25 cellular contexts compared by ENCODE assay signal in genomic region chr5:107855171-107855570, GRCh38.
DNase-seq lines count a peak whose midpoint lies in the region; FAIRE-seq and TF ChIP-seq lines count a peak whose summit lies in the region.
"Had no signal": no experiment of that assay in that cellular context is flagged by ENCODE, and none has a peak within 500 bp of the region (broad histone marks: within the 10 kb centered on the region; RNA-seq: fewer than 3 reads in every experiment).

No MANE protein-coding gene starts in this region.

- no peaks in the 10 kb centered on the region for H3K27me3 Mint-ChIP-seq in activated T-cell treated with anti-CD3 and anti-CD28 coated beads, Interleukin-2, amount 50 U/mL, for 24 hours
- H3K27me3 Mint-ChIP-seq in Caco-2 (ENCODE audit: insufficient read depth, unreplicated experiment): peaks cover 6% of the 10 kb centered on the region
- H3K27me3 Mint-ChIP-seq: activated B cell treated with CpG ODN at 0.5 μM for 24 hours; activated CD4-positive, alpha-beta memory T cell treated with anti-CD3 and anti-CD28 coated beads for 36 hours; naive thymus-derived CD8-positive, alpha-beta T cell; stimulated activated naive CD8-positive, alpha-beta T cell treated with anti-CD3 and anti-CD28 coated beads, Interleukin-15, amount 100 ng/mL, for 72 hours had no signal

- POLR2A ChIA-PET in Caco-2 (lab: Charles Lee): no interaction called here

- H3K4me1 Mint-ChIP-seq in activated T-cell treated with anti-CD3 and anti-CD28 coated beads, Interleukin-2, amount 50 U/mL, for 24 hours (ENCODE audit: low read depth): no peaks in the 10 kb centered on the region
- no peaks in the 10 kb centered on the region for H3K4me1 Mint-ChIP-seq in Caco-2 (ENCODE audit: low read depth, unreplicated experiment)
- H3K4me1 Mint-ChIP-seq: activated B cell treated with CpG ODN at 0.5 μM for 24 hours; naive thymus-derived CD8-positive, alpha-beta T cell; stimulated activated naive CD8-positive, alpha-beta T cell treated with anti-CD3 and anti-CD28 coated beads, Interleukin-15, amount 100 ng/mL, for 72 hours had no signal

- H3K9me3 ChIP-seq in SK-N-MC (ENCODE audit: low read depth, low read length) (no peaks in the 10 kb centered on the region), Caco-2 (no peaks in the 10 kb centered on the region)
- H3K9me3 ChIP-seq: pancreas, SJSA1, tibial nerve had no signal

- TF ChIP-seq CTCF in fibroblast of mammary gland (conservative IDR thresholded peaks at IDR 0.05; ENCODE audit: control insufficient read depth, insufficient read depth, low read depth, low read length): peak; percentile 10
- TF ChIP-seq CTCF in Caco-2 (IDR thresholded peaks at IDR 0.05; ENCODE audit: insufficient read depth in 1 of 2, low read depth in 1 of 2, low read length in 1 of 2, severe bottlenecking in 1 of 2, unreplicated experiment in 1 of 2): peak in 1 of 2 experiments; percentile 22

- BruUV-seq in Caco-2 (replicated peaks; lab: Mats Ljungman, UMichigan): no TSS peak

- no peaks in the 10 kb centered on the region for H3K4me1 ChIP-seq in Caco-2
- H3K4me1 ChIP-seq: pancreas, SJSA1, tibial nerve had no signal

- TF ChIP-seq POLR2A in H54 (IDR thresholded peaks at IDR 0.05; ENCODE audit: low read depth, low read length): no peak

- no peak overlapping the region for H3K9ac ChIP-seq in SK-N-MC (ENCODE audit: insufficient read length)

- H3K36me3 Mint-ChIP-seq in activated T-cell treated with anti-CD3 and anti-CD28 coated beads, Interleukin-2, amount 50 U/mL, for 24 hours (ENCODE audit: low read depth): no peaks in the 10 kb centered on the region
- no peaks in the 10 kb centered on the region for H3K36me3 Mint-ChIP-seq in Caco-2 (ENCODE audit: insufficient read depth, unreplicated experiment)
- H3K36me3 Mint-ChIP-seq: activated CD4-positive, alpha-beta memory T cell treated with anti-CD3 and anti-CD28 coated beads for 36 hours; CD8-positive, alpha-beta T cell had no signal

- DNase-seq in D341Med (ENCODE audit: low spot score): peak; percentile 32
- DNase-seq in H54 (ENCODE audit: insufficient read length, low spot score): no peak
- peak; percentile 22 for DNase-seq in SK-N-MC (ENCODE audit: low read depth, low spot score)
- DNase-seq in fibroblast of mammary gland (ENCODE audit: low read depth): peak; percentile 11
- DNase-seq in NCI-H1417 treated with DMSO at 0.1 percent for 48 hours (lab: John Stamatoyannopoulos, UW): no peak
- no peak for DNase-seq in HK-2 (ENCODE audit: unreplicated experiment)
- DNase-seq in activated T-cell treated with anti-CD3 and anti-CD28 coated beads, Interleukin-2, amount 50 U/mL, for 24 hours: no peak
- DNase-seq in Caco-2: no peak
- DNase-seq: activated B cell treated with CpG ODN at 0.5 μM for 24 hours; activated CD4-positive, alpha-beta memory T cell treated with anti-CD3 and anti-CD28 coated beads for 36 hours; activated gamma-delta T cell; brain microvascular endothelial cell; CD8-positive, alpha-beta T cell; head of caudate nucleus; naive thymus-derived CD8-positive, alpha-beta T cell; NCI-H187; NCI-H748 treated with DMSO at 0.1 percent for 48 hours; pancreas; PC-9; right cardiac atrium; stimulated activated naive CD8-positive, alpha-beta T cell treated with anti-CD3 and anti-CD28 coated beads, Interleukin-15, amount 100 ng/mL, for 72 hours had no signal

- H3K4me3 ChIP-seq in SK-N-MC: peak overlapping the region; percentile 47
- H3K4me3 ChIP-seq in fibroblast of mammary gland (ENCODE audit: control insufficient read depth, low read depth, low read length): no peak overlapping the region
- H3K4me3 ChIP-seq in Caco-2 (ENCODE audit: low read depth, low read length): no peak overlapping the region
- H3K4me3 ChIP-seq: pancreas, PC-9, SJSA1, tibial nerve had no signal

- H3K27me3 ChIP-seq in Caco-2 (replicated peaks; ENCODE audit: control insufficient read depth, insufficient read depth, low read length): no peaks in the 10 kb centered on the region
- H3K27me3 ChIP-seq: brain microvascular endothelial cell, pancreas, SJSA1, tibial nerve had no signal

- no peak overlapping the region for H3K4me3 Mint-ChIP-seq in activated T-cell treated with anti-CD3 and anti-CD28 coated beads, Interleukin-2, amount 50 U/mL, for 24 hours
- no peak overlapping the region for H3K4me3 Mint-ChIP-seq in Caco-2 (ENCODE audit: unreplicated experiment)
- H3K4me3 Mint-ChIP-seq: activated B cell treated with CpG ODN at 0.5 μM for 24 hours; activated CD4-positive, alpha-beta memory T cell treated with anti-CD3 and anti-CD28 coated beads for 36 hours; CD8-positive, alpha-beta T cell; naive thymus-derived CD8-positive, alpha-beta T cell; stimulated activated naive CD8-positive, alpha-beta T cell treated with anti-CD3 and anti-CD28 coated beads, Interleukin-15, amount 100 ng/mL, for 72 hours had no signal

- intact Hi-C loops in Caco-2 (cut with micrococcal nuclease; ENCODE audit: unreplicated experiment): no loop called here

- peak; percentile 30 for FAIRE-seq in H54 (lab: Jason Lieb, UNC)
- FAIRE-seq: colon, GM19239, pancreas had no signal

- H3K27ac Mint-ChIP-seq in activated T-cell treated with anti-CD3 and anti-CD28 coated beads, Interleukin-2, amount 50 U/mL, for 24 hours: no peak overlapping the region
- H3K27ac Mint-ChIP-seq in Caco-2 (ENCODE audit: unreplicated experiment): no peak overlapping the region
- H3K27ac Mint-ChIP-seq: activated B cell treated with CpG ODN at 0.5 μM for 24 hours; activated CD4-positive, alpha-beta memory T cell treated with anti-CD3 and anti-CD28 coated beads for 36 hours; CD8-positive, alpha-beta T cell; naive thymus-derived CD8-positive, alpha-beta T cell; stimulated activated naive CD8-positive, alpha-beta T cell treated with anti-CD3 and anti-CD28 coated beads, Interleukin-15, amount 100 ng/mL, for 72 hours had no signal

- no peaks in the 10 kb centered on the region for H3K9me3 Mint-ChIP-seq in activated T-cell treated with anti-CD3 and anti-CD28 coated beads, Interleukin-2, amount 50 U/mL, for 24 hours
- no peaks in the 10 kb centered on the region for H3K9me3 Mint-ChIP-seq in Caco-2 (ENCODE audit: unreplicated experiment)
- H3K9me3 Mint-ChIP-seq: activated B cell treated with CpG ODN at 0.5 μM for 24 hours; activated CD4-positive, alpha-beta memory T cell treated with anti-CD3 and anti-CD28 coated beads for 36 hours; CD8-positive, alpha-beta T cell; naive thymus-derived CD8-positive, alpha-beta T cell; stimulated activated naive CD8-positive, alpha-beta T cell treated with anti-CD3 and anti-CD28 coated beads, Interleukin-15, amount 100 ng/mL, for 72 hours had no signal

- H3K27ac ChIP-seq in SK-N-MC: no peak overlapping the region
- H3K27ac ChIP-seq: brain microvascular endothelial cell, pancreas, PC-9, SJSA1, tibial nerve had no signal

- CTCF ChIA-PET in Caco-2 (lab: Charles Lee): no interaction called here

- H3K36me3 ChIP-seq in SK-N-MC (ENCODE audit: insufficient read depth, low read length) (no peaks in the 10 kb centered on the region), Caco-2 (ENCODE audit: control insufficient read depth, insufficient read depth, low read length) (no peaks in the 10 kb centered on the region)
- H3K36me3 ChIP-seq: brain microvascular endothelial cell, pancreas, SJSA1, tibial nerve had no signal

Comparison
In these comparisons a context has a peak if more than half of its experiments do, and no peak if none do; other contexts are left out.
1. DNase-seq: peak in D341Med (single experiment), SK-N-MC (single experiment) and fibroblast of mammary gland (single experiment); none in H54 (single experiment), NCI-H1417 treated with DMSO at 0.1 percent for 48 hours (single experiment), HK-2 (single experiment), activated T-cell treated with anti-CD3 and anti-CD28 coated beads, Interleukin-2, amount 50 U/mL, for 24 hours (single experiment) and Caco-2 (0 of 2).